20 cellular contexts compared by ENCODE assay signal in genomic region chr2:54957321-54957999, GRCh38.
DNase-seq lines count a peak whose midpoint lies in the region; ATAC-seq and TF ChIP-seq lines count a peak whose summit lies in the region.
"Had no signal": no experiment of that assay in that cellular context is flagged by ENCODE, and none has a peak within 500 bp of the region (broad histone marks: within the 10 kb centered on the region; RNA-seq: fewer than 3 reads in every experiment).

No MANE protein-coding gene starts in this region.

- H3K27me3 Mint-ChIP-seq in endodermal cell (ENCODE audit: insufficient read depth) = no peaks in the 10 kb centered on the region
- H3K27me3 Mint-ChIP-seq: activated naive CD8-positive, alpha-beta T cell treated with anti-CD3 and anti-CD28 coated beads, Interleukin-2, amount 50 U/mL, for 24 hours; activated T-helper 17 cell treated with anti-CD3 and anti-CD28 coated beads, Interleukin-2, amount 50 U/mL, for 72 hours; IgD-negative memory B cell; natural killer cell treated with Interleukin-12 subunit alpha and Interleukin-12 subunit beta and Interleukin-15 and Interleukin-18, amount 100 ng/mL, for 72 hours had no signal

- H3K4me3 Mint-ChIP-seq in endodermal cell = no peak overlapping the region
- H3K4me3 Mint-ChIP-seq: activated naive CD8-positive, alpha-beta T cell treated with anti-CD3 and anti-CD28 coated beads, Interleukin-2, amount 50 U/mL, for 24 hours; activated T-helper 17 cell treated with anti-CD3 and anti-CD28 coated beads, Interleukin-2, amount 50 U/mL, for 72 hours; IgD-negative memory B cell; natural killer cell treated with Interleukin-12 subunit alpha and Interleukin-12 subunit beta and Interleukin-15 and Interleukin-18, amount 100 ng/mL, for 72 hours had no signal

- H3K9me3 Mint-ChIP-seq in endodermal cell = no peaks in the 10 kb centered on the region
- H3K9me3 Mint-ChIP-seq: activated naive CD8-positive, alpha-beta T cell treated with anti-CD3 and anti-CD28 coated beads, Interleukin-2, amount 50 U/mL, for 24 hours; IgD-negative memory B cell; natural killer cell treated with Interleukin-12 subunit alpha and Interleukin-12 subunit beta and Interleukin-15 and Interleukin-18, amount 100 ng/mL, for 72 hours had no signal

- H3K4me3 ChIP-seq in H7 (ENCODE audit: insufficient read depth, low read depth, low read length) = no peak overlapping the region
- H3K4me3 ChIP-seq in endodermal cell (ENCODE audit: low read length) = no peak overlapping the region
- H3K4me3 ChIP-seq: colonic mucosa, GM23248 had no signal

- H3K36me3 ChIP-seq in H7 (replicated peaks; ENCODE audit: control insufficient read depth, insufficient read depth, low read length) (no peaks in the 10 kb centered on the region), endodermal cell (ENCODE audit: control insufficient read depth, insufficient read depth, low read length) (no peaks in the 10 kb centered on the region)
- H3K36me3 ChIP-seq: brain microvascular endothelial cell, colonic mucosa had no signal

- H3K27me3 ChIP-seq in H7 (ENCODE audit: control insufficient read depth, insufficient read depth, low read length) (no peaks in the 10 kb centered on the region), endodermal cell (ENCODE audit: control insufficient read depth, insufficient read depth, low read length, poor library complexity, severe bottlenecking) (no peaks in the 10 kb centered on the region)
- H3K27me3 ChIP-seq: brain microvascular endothelial cell, colonic mucosa had no signal

- DNase-seq in H7 = peak; percentile 81
- DNase-seq in NCI-H345 treated with DMSO at 0.1 percent for 48 hours (lab: John Stamatoyannopoulos, UW; ENCODE audit: unreplicated experiment) = peak; percentile 85
- DNase-seq in endodermal cell = peak; percentile 79
- DNase-seq in NCI-H2029 treated with DMSO at 0.1 percent for 48 hours (lab: John Stamatoyannopoulos, UW) = no peak
- no peak for DNase-seq in sciatic nerve (ENCODE audit: low spot score)
- DNase-seq: activated CD4-positive, alpha-beta T cell treated with anti-CD3 and anti-CD28 coated beads for 1 hour; activated naive CD8-positive, alpha-beta T cell treated with anti-CD3 and anti-CD28 coated beads, Interleukin-2, amount 50 U/mL, for 24 hours; brain microvascular endothelial cell; colonic mucosa; foreskin fibroblast; GM23248; MM.1S; stimulated activated CD4-positive, alpha-beta T cell treated with anti-CD3 and anti-CD28 coated beads, Interleukin-2, amount 100 ng/mL, for 48 hours; T-helper 9 cell had no signal

- H3K27ac Mint-ChIP-seq in endodermal cell = no peak overlapping the region
- H3K27ac Mint-ChIP-seq: activated naive CD8-positive, alpha-beta T cell treated with anti-CD3 and anti-CD28 coated beads, Interleukin-2, amount 50 U/mL, for 24 hours; activated T-helper 17 cell treated with anti-CD3 and anti-CD28 coated beads, Interleukin-2, amount 50 U/mL, for 72 hours; IgD-negative memory B cell had no signal

- H3K27ac ChIP-seq in C4-2B (peak overlapping the region; percentile 14; the same call in 1 of the 2 replicates), endodermal cell (ENCODE audit: low read depth, low read length) (no peak overlapping the region)
- H3K27ac ChIP-seq: brain microvascular endothelial cell, colonic mucosa, GM23248 had no signal

- intact Hi-C loops in sciatic nerve (cut with DNase I) = no loop called here

- peaks cover 18% of the 10 kb centered on the region for H3K4me1 Mint-ChIP-seq in endodermal cell

- no peak for TF ChIP-seq CTCF in C4-2B (conservative IDR thresholded peaks at IDR 0.05)
- no peak for TF ChIP-seq CTCF in endodermal cell (conservative IDR thresholded peaks at IDR 0.05)

- H3K9me3 ChIP-seq in endodermal cell (ENCODE audit: control insufficient read depth, low read length) = no peaks in the 10 kb centered on the region
- H3K9me3 ChIP-seq: colonic mucosa had no signal

- H3K36me3 Mint-ChIP-seq in endodermal cell (ENCODE audit: low read depth) = no peaks in the 10 kb centered on the region
- H3K36me3 Mint-ChIP-seq: natural killer cell treated with Interleukin-12 subunit alpha and Interleukin-12 subunit beta and Interleukin-15 and Interleukin-18, amount 100 ng/mL, for 72 hours had no signal

- ATAC-seq in GM19467 (IDR thresholded peaks at IDR 0.05; ENCODE audit: unreplicated experiment) (no peak), sciatic nerve (no peak), GM18519 (IDR thresholded peaks at IDR 0.05; ENCODE audit: low FRiP score, unreplicated experiment) (no peak)
- ATAC-seq: activated naive CD8-positive, alpha-beta T cell treated with anti-CD3 and anti-CD28 coated beads, Interleukin-2, amount 50 U/mL, for 24 hours; activated T-helper 17 cell treated with anti-CD3 and anti-CD28 coated beads, Interleukin-2, amount 50 U/mL, for 72 hours; natural killer cell treated with Interleukin-12 subunit alpha and Interleukin-12 subunit beta and Interleukin-15 and Interleukin-18, amount 100 ng/mL, for 72 hours had no signal

- no peaks in the 10 kb centered on the region for H3K4me1 ChIP-seq in endodermal cell (ENCODE audit: control insufficient read depth, insufficient read depth, low read length)
- H3K4me1 ChIP-seq: colonic mucosa had no signal

- H3K9ac ChIP-seq in endodermal cell (ENCODE audit: extremely low read depth, low read length, poor library complexity, severe bottlenecking) = no peak overlapping the region
- H3K9ac ChIP-seq: GM23248 had no signal

- WGBS in endodermal cell (ENCODE audit: insufficient coverage in 1 of 2, insufficient read length in 1 of 2), 2 experiments = 86 to 91% methylated on average over 11 to 18 of the region's 18 CpGs

Comparison
In these comparisons a context has a peak if more than half of its experiments do, and no peak if none do; other contexts are left out.
1. DNase-seq: peak in H7 (single experiment), NCI-H345 treated with DMSO at 0.1 percent for 48 hours (single experiment) and endodermal cell (single experiment); none in NCI-H2029 treated with DMSO at 0.1 percent for 48 hours (single experiment) and sciatic nerve (single experiment).